ENCODE assay signal across 15 cellular contexts in genomic region chr7:97555845-97556431, GRCh38.
DNase-seq lines count a peak whose midpoint lies in the region; ATAC-seq and TF ChIP-seq lines count a peak whose summit lies in the region.
"Had no signal": no experiment of that assay in that cellular context is flagged by ENCODE, and none has a peak within 500 bp of the region (broad histone marks: within the 10 kb centered on the region; RNA-seq: fewer than 3 reads in every experiment).

No MANE protein-coding gene starts in this region.

- ATAC-seq in GM19452 (IDR thresholded peaks at IDR 0.05; ENCODE audit: unreplicated experiment), result no peak
- ATAC-seq: body of pancreas had no signal

- H3K9me3 ChIP-seq in prostate gland, result no peaks in the 10 kb centered on the region
- H3K9me3 ChIP-seq: HAP-1 had no signal

- no peak for TF ChIP-seq POLR2A in prostate gland (IDR thresholded peaks at IDR 0.05)

- no peak overlapping the region for H3K4me3 ChIP-seq in prostate gland
- H3K4me3 ChIP-seq: body of pancreas, HAP-1 had no signal

- H3K27ac ChIP-seq in VCaP (peak overlapping the region; percentile 60), prostate gland (no peak overlapping the region)
- H3K27ac ChIP-seq: body of pancreas had no signal

- peak; percentile 42 to 83 (median 43) for DNase-seq in NCI-H1417 (lab: John Stamatoyannopoulos, UW)
- no peak for DNase-seq in NCI-H1417 treated with DMSO at 0.1 percent for 48 hours (lab: John Stamatoyannopoulos, UW)
- peak; percentile 95 for DNase-seq in NCI-H2081 treated with DMSO at 0.1 percent for 48 hours (lab: John Stamatoyannopoulos, UW)
- DNase-seq in myocyte (ENCODE audit: low read depth), result peak; percentile 2
- no peak for DNase-seq in GM20000 (ENCODE audit: low spot score)
- no peak for DNase-seq in prostate gland (ENCODE audit: low spot score)
- DNase-seq: activated gamma-delta T cell treated with Interleukin-2 at 50 U/mL for 16 hours; body of pancreas; CD4-positive, alpha-beta memory T cell; Kasumi-1; nucleus accumbens; stimulated activated CD4-positive, alpha-beta T cell treated with anti-CD3 and anti-CD28 coated beads, Interleukin-12 subunit alpha, Interleukin-12 subunit beta, amount 100 ng/mL, for 4 hours had no signal

- H3K36me3 ChIP-seq in prostate gland, result no peaks in the 10 kb centered on the region
- H3K36me3 ChIP-seq: HAP-1 had no signal

- TF ChIP-seq CTCF in VCaP (conservative IDR thresholded peaks at IDR 0.05), result 0 out of 2 replicates have a peak, but pooled peaks have one; percentile 24
- TF ChIP-seq CTCF in GM20000 (IDR thresholded peaks at IDR 0.05; ENCODE audit: extremely low read depth, missing control alignments), result no peak
- no peak for TF ChIP-seq CTCF in prostate gland (IDR thresholded peaks at IDR 0.05)

- H3K27me3 ChIP-seq in prostate gland (replicated peaks; ENCODE audit: insufficient read depth), result no peaks in the 10 kb centered on the region
- H3K27me3 ChIP-seq: body of pancreas had no signal

- intact Hi-C loops in prostate gland (cut with DNase I), result no loop called here

- no peaks in the 10 kb centered on the region for H3K4me1 ChIP-seq in prostate gland (replicated peaks)
- H3K4me1 ChIP-seq: body of pancreas, HAP-1 had no signal

- WGBS in prostate gland, result 48% methylated on average over 8 of the region's 8 CpGs

Comparison
In these comparisons a context has a peak if more than half of its experiments do, and no peak if none do; other contexts are left out.
1. DNase-seq: peak in NCI-H1417 (3 of 3), NCI-H2081 treated with DMSO at 0.1 percent for 48 hours (single experiment) and myocyte (single experiment); none in NCI-H1417 treated with DMSO at 0.1 percent for 48 hours (single experiment), GM20000 (single experiment) and prostate gland (single experiment).